Comparison of ENCODE assay signal across 8 cellular contexts in the genomic region with DNA sequence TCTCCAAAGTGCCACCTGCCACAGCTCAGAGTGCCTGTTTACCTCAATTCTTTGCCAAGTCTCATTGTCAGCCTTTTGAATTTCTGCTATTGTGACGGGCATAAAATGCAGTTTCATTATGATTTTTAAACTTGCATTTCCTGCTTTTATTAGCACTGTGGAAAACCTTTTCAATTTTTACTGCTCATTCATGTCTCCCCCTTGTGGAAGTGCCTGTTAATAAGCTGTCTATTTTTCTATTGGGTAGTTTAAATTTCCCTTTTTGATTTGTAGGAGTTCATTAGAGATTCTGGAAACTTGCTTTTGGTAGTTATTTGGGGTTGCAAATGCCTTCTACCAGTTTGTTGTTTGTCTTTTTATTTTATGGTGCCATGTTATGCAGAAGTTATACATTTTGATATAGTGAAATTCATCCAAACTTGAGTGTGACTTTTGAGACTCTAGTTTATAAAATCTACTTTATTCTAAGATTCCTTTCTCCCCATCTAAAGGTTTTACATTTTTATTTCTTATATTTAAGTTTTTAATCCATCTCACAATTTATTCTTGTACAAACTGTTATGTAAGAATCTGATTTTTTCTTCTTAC. TPM values are rescaled to one million over a fixed set of nuclear protein-coding genes. Genes with fewer than 3 reads are reported as not detected.
DNase-seq lines count a peak whose midpoint lies in the region; ATAC-seq and TF ChIP-seq lines count a peak whose summit lies in the region.

No MANE protein-coding gene starts in this region.

- no peak overlapping the region for H3K4me3 ChIP-seq in AG04450 (ENCODE audit: low read depth, low read length)

- H3K27me3 ChIP-seq in AG04450 (ENCODE audit: control insufficient read depth, insufficient read depth, low read length), result no peaks in the 10 kb centered on the region

- no peak overlapping the region for H3K27ac ChIP-seq in AG04450 (ENCODE audit: low read depth, low read length)

- POLR2A ChIA-PET in AG04450 (lab: Yijun Ruan, JAX), result no interaction called here

- H3K9me3 ChIP-seq in AG04450 (ENCODE audit: control insufficient read depth, insufficient read depth, low read length), result no peaks in the 10 kb centered on the region

- ATAC-seq in GM18867 (IDR thresholded peaks at IDR 0.05; ENCODE audit: unreplicated experiment) (peak; percentile 35), GM18868 (IDR thresholded peaks at IDR 0.05; ENCODE audit: unreplicated experiment) (no peak), GM18858 (IDR thresholded peaks at IDR 0.05; ENCODE audit: unreplicated experiment) (no peak)

- TF ChIP-seq CTCF in AG04450 (IDR thresholded peaks at IDR 0.05; ENCODE audit: low read depth, low read length), result peak; percentile 75

- DNase-seq in AG04450 (ENCODE audit: low read depth, low spot score) (no peak), amniotic stem cell (lab: John Stamatoyannopoulos, UW) (peak; percentile 3), inferior parietal cortex (ENCODE audit: extremely low spot score) (peak; percentile 66), cerebellar nuclear complex (lab: John Stamatoyannopoulos, UW) (no peak)
- DNase-seq in activated CD4-positive, CD25-positive, alpha-beta regulatory T cell treated with anti-CD3 and anti-CD28 coated beads, Interleukin-2, amount 50 U/mL, for 72 hours, result no peak

- CTCF ChIA-PET in AG04450 (lab: Charles Lee), result interaction anchor here (0.7 to 3.2 kb wide), 12 partner anchors 9 to 353 kb away, joined by 3 to 23 read pairs (median 5); no protein-coding TSS in a partner anchor

RNA-seq across cellular contexts. Expression of gene FRMD4B, which starts 53.9 kb away (rescaled TPM):
- polyA plus RNA-seq in AG04450 (2011; rRNA removed), result 0.09 and 0.12 TPM in 2 replicates
- polyA minus RNA-seq in AG04450 (2011; rRNA and poly(A)+ RNA removed), result 0.09 and 0.51 TPM in 2 replicates

Comparison
In these comparisons a context has a peak if more than half of its experiments do, and no peak if none do; other contexts are left out.
1. DNase-seq: peak in amniotic stem cell (single experiment) and inferior parietal cortex (single experiment); none in AG04450 (single experiment), cerebellar nuclear complex (0 of 2) and activated CD4-positive, CD25-positive, alpha-beta regulatory T cell treated with anti-CD3 and anti-CD28 coated beads, Interleukin-2, amount 50 U/mL, for 72 hours (single experiment).